Comparison of ENCODE assay signal across 13 cellular contexts in genomic region chr2:12168354-12169059, GRCh38.
A peak's percentile ranks its signal among the peaks of the same experiment; 100 is the strongest.
DNase-seq lines count a peak whose midpoint lies in the region; ATAC-seq and TF ChIP-seq lines count a peak whose summit lies in the region.
"Had no signal": no experiment of that assay in that cellular context is flagged by ENCODE, and none has a peak within 500 bp of the region (broad histone marks: within the 10 kb centered on the region; RNA-seq: fewer than 3 reads in every experiment).

No MANE protein-coding gene starts in this region.

- peak overlapping the region in 1 of 2 experiments; percentile 68 for H3K14ac ChIP-seq in mesenchymal stem cell (ENCODE audit: low read length in 2 of 2)

- H3K9ac ChIP-seq in mesenchymal stem cell (ENCODE audit: low read length): peak overlapping the region; percentile 76

- H4K8ac ChIP-seq in mesenchymal stem cell (ENCODE audit: low read length): peak overlapping the region; percentile 59

- WGBS in mesenchymal stem cell: 93% methylated on average over 6 of the region's 6 CpGs
- 55% methylated on average over 6 of the region's 6 CpGs for WGBS in suprapubic skin

- no peak for ATAC-seq in HG03571 (IDR thresholded peaks at IDR 0.05; ENCODE audit: unreplicated experiment)
- ATAC-seq: foreskin keratinocyte had no signal

- intact Hi-C loops in ascending aorta (cut with DNase I): no loop called here

- no peaks in the 10 kb centered on the region for H3K36me3 ChIP-seq in ascending aorta
- H3K36me3 ChIP-seq in mesenchymal stem cell (ENCODE audit: control insufficient read depth in 1 of 2, insufficient read depth in 2 of 2, low read depth in 1 of 2, low read length in 2 of 2): no peaks in the 10 kb centered on the region
- no peaks in the 10 kb centered on the region for H3K36me3 ChIP-seq in suprapubic skin

- peak overlapping the region; percentile 67 to 87 for H3K18ac ChIP-seq in mesenchymal stem cell (ENCODE audit: low read depth in 1 of 2, low read length in 2 of 2)

- H2BK120ac ChIP-seq in mesenchymal stem cell (ENCODE audit: low read depth, low read length): peak overlapping the region; percentile 56

- no peak overlapping the region for H3K4me2 ChIP-seq in mesenchymal stem cell (ENCODE audit: low read length, poor library complexity, severe bottlenecking)

- no peak for TF ChIP-seq CTCF in ascending aorta (IDR thresholded peaks at IDR 0.05)
- TF ChIP-seq CTCF in suprapubic skin (IDR thresholded peaks at IDR 0.05): no peak

- peak overlapping the region; percentile 44 to 93 for H2BK12ac ChIP-seq in mesenchymal stem cell (ENCODE audit: low read length in 2 of 2)

- DNase-seq in SKM-1 treated with dmso at 0.1 percent for 144 hours (lab: John Stamatoyannopoulos, UW; ENCODE audit: unreplicated experiment) (peak; percentile 57), SKM-1 (lab: John Stamatoyannopoulos, UW; ENCODE audit: unreplicated experiment) (no peak), ascending aorta (ENCODE audit: low spot score in 2 of 2) (no peak), mesenchymal stem cell (no peak), suprapubic skin (ENCODE audit: low spot score in 2 of 2) (no peak), EL (no peak), inferior parietal cortex (ENCODE audit: extremely low spot score) (no peak)
- DNase-seq: activated gamma-delta T cell; central memory CD4-positive, alpha-beta T cell; foreskin keratinocyte; NCI-H1417 treated with DMSO at 0.1 percent for 48 hours; NCI-H526 treated with DMSO at 0.1 percent for 48 hours had no signal

- peak overlapping the region; percentile 27 to 65 for H3K27ac ChIP-seq in ascending aorta
- no peak overlapping the region for H3K27ac ChIP-seq in mesenchymal stem cell (ENCODE audit: low read length, poor library complexity, severe bottlenecking)
- H3K27ac ChIP-seq in suprapubic skin: peak overlapping the region; percentile 77
- H3K27ac ChIP-seq: foreskin keratinocyte had no signal

- H4K91ac ChIP-seq in mesenchymal stem cell (ENCODE audit: low read length): peak overlapping the region; percentile 71

- H3K9me3 ChIP-seq in ascending aorta: no peaks in the 10 kb centered on the region
- no peaks in the 10 kb centered on the region for H3K9me3 ChIP-seq in mesenchymal stem cell (ENCODE audit: control insufficient read depth, low read length)
- H3K9me3 ChIP-seq in suprapubic skin: no peaks in the 10 kb centered on the region

- no peak for TF ChIP-seq EP300 in suprapubic skin (IDR thresholded peaks at IDR 0.05)

- no peak for TF ChIP-seq POLR2A in suprapubic skin (IDR thresholded peaks at IDR 0.05)

- H3K4me1 ChIP-seq in ascending aorta (peaks cover 4 to 8% of the 10 kb centered on the region in 2 donors), mesenchymal stem cell (ENCODE audit: control insufficient read depth, insufficient read depth, low read depth, low read length) (peaks cover 2% of the 10 kb centered on the region), suprapubic skin (peaks cover 34% of the 10 kb centered on the region)

- no peak overlapping the region for H2AFZ ChIP-seq in mesenchymal stem cell (ENCODE audit: low read depth, low read length)

- H3K27me3 ChIP-seq in ascending aorta: no peaks in the 10 kb centered on the region
- H3K27me3 ChIP-seq in mesenchymal stem cell (ENCODE audit: control insufficient read depth in 1 of 2, insufficient read depth in 1 of 2, low read length in 2 of 2): no peaks in the 10 kb centered on the region
- no peaks in the 10 kb centered on the region for H3K27me3 ChIP-seq in suprapubic skin
- H3K27me3 ChIP-seq: foreskin keratinocyte had no signal

- H2BK15ac ChIP-seq in mesenchymal stem cell (ENCODE audit: low read depth, poor library complexity, severe bottlenecking): peak overlapping the region; percentile 15

- no peak overlapping the region for H2AK5ac ChIP-seq in mesenchymal stem cell (ENCODE audit: low read length, severe bottlenecking)

- peak overlapping the region; percentile 55 to 87 for H3K4ac ChIP-seq in mesenchymal stem cell (ENCODE audit: low read depth in 1 of 2, low read length in 2 of 2)

- H3K4me3 ChIP-seq in ascending aorta (no peak overlapping the region), mesenchymal stem cell (ENCODE audit: insufficient read depth in 1 of 2, low read depth in 1 of 2, low read length in 2 of 2) (no peak overlapping the region), suprapubic skin (no peak overlapping the region)

- no peak overlapping the region for H2BK5ac ChIP-seq in mesenchymal stem cell (ENCODE audit: low read depth, low read length, poor library complexity, severe bottlenecking)

- H3K23ac ChIP-seq in mesenchymal stem cell (ENCODE audit: low read length in 2 of 2): no peak overlapping the region

- no peaks in the 10 kb centered on the region for H3K79me1 ChIP-seq in mesenchymal stem cell (replicated peaks; ENCODE audit: low read length, poor library complexity, severe bottlenecking)
